In genomic region chr12:101891462-101891971, GRCh38 we compare ENCODE assay signal across 8 cellular contexts. TPM values are rescaled to one million over a fixed set of nuclear protein-coding genes. Genes with fewer than 3 reads are reported as not detected.
DNase-seq lines count a peak whose midpoint lies in the region; ATAC-seq and TF ChIP-seq lines count a peak whose summit lies in the region.

No MANE protein-coding gene starts in this region.

- peaks cover 11% of the 10 kb centered on the region for H3K36me3 Mint-ChIP-seq in stimulated activated memory B cell treated with anti-CD40 and anti-IgM and Interleukin-4, amounts not matched to agents 10 μg/mL and 1 μg/mL and 100 μg/mL, for 72 hours
- H3K36me3 Mint-ChIP-seq in endothelial cell (ENCODE audit: low read depth, unreplicated experiment) = peaks cover 10% of the 10 kb centered on the region

- TF ChIP-seq CTCF in esophagus squamous epithelium (IDR thresholded peaks at IDR 0.05) = no peak
- TF ChIP-seq CTCF in ovary (IDR thresholded peaks at IDR 0.05) = no peak
- no peak for TF ChIP-seq CTCF in endothelial cell (IDR thresholded peaks at IDR 0.05; ENCODE audit: unreplicated experiment)

- H3K4me3 ChIP-seq in esophagus squamous epithelium = peak overlapping the region in 1 of 4 donors; percentile 19
- H3K4me3 ChIP-seq in ovary = no peak overlapping the region

- peaks cover 0 to 19% (median 6%) of the 10 kb centered on the region in 3 donors for H3K4me1 ChIP-seq in esophagus squamous epithelium
- no peaks in the 10 kb centered on the region for H3K4me1 ChIP-seq in ovary (ENCODE audit: insufficient read depth)

- H3K36me3 ChIP-seq in esophagus squamous epithelium = no peaks in the 10 kb centered on the region
- no peaks in the 10 kb centered on the region for H3K36me3 ChIP-seq in ovary

- no peak overlapping the region for H3K27ac Mint-ChIP-seq in stimulated activated memory B cell treated with anti-CD40 and anti-IgM and Interleukin-4, amounts not matched to agents 10 μg/mL and 1 μg/mL and 100 μg/mL, for 72 hours
- H3K27ac Mint-ChIP-seq in endothelial cell (ENCODE audit: unreplicated experiment) = no peak overlapping the region

- no peaks in the 10 kb centered on the region for H3K9me3 Mint-ChIP-seq in stimulated activated memory B cell treated with anti-CD40 and anti-IgM and Interleukin-4, amounts not matched to agents 10 μg/mL and 1 μg/mL and 100 μg/mL, for 72 hours
- H3K9me3 Mint-ChIP-seq in endothelial cell (ENCODE audit: unreplicated experiment) = no peaks in the 10 kb centered on the region

- TF ChIP-seq POLR2A in esophagus squamous epithelium (IDR thresholded peaks at IDR 0.05) (peak in 1 of 4 donors; percentile 29), ovary (IDR thresholded peaks at IDR 0.05) (no peak)

- intact Hi-C loops in esophagus squamous epithelium (cut with DNase I) = no loop called here
- intact Hi-C loops in ovary (cut with DNase I) = no loop called here

- H3K27me3 Mint-ChIP-seq in stimulated activated memory B cell treated with anti-CD40 and anti-IgM and Interleukin-4, amounts not matched to agents 10 μg/mL and 1 μg/mL and 100 μg/mL, for 72 hours = no peaks in the 10 kb centered on the region
- H3K27me3 Mint-ChIP-seq in endothelial cell (ENCODE audit: unreplicated experiment) = no peaks in the 10 kb centered on the region

- DNase-seq in NCI-H748 treated with DMSO at 0.1 percent for 48 hours (lab: John Stamatoyannopoulos, UW) (peak; percentile 45), esophagus squamous epithelium (lab: John Stamatoyannopoulos, UW) (no peak), ovary (no peak), endothelial cell (ENCODE audit: low spot score) (no peak)
- no peak for DNase-seq in activated naive CD4-positive, alpha-beta T cell (lab: John Stamatoyannopoulos, UW)

- H3K27me3 ChIP-seq in esophagus squamous epithelium = peaks cover 0 to 58% (median 0%) of the 10 kb centered on the region in 4 donors
- H3K27me3 ChIP-seq in ovary = no peaks in the 10 kb centered on the region

- no peak overlapping the region for H3K4me3 Mint-ChIP-seq in stimulated activated memory B cell treated with anti-CD40 and anti-IgM and Interleukin-4, amounts not matched to agents 10 μg/mL and 1 μg/mL and 100 μg/mL, for 72 hours
- H3K4me3 Mint-ChIP-seq in endothelial cell (ENCODE audit: unreplicated experiment) = no peak overlapping the region

- H3K27ac ChIP-seq in esophagus squamous epithelium (peak overlapping the region; percentile 42 to 86 (median 69)), ovary (no peak overlapping the region)

- no peak for TF ChIP-seq EP300 in ovary (IDR thresholded peaks at IDR 0.05)

- no peaks in the 10 kb centered on the region for H3K9me3 ChIP-seq in esophagus squamous epithelium
- H3K9me3 ChIP-seq in ovary = no peaks in the 10 kb centered on the region

- peak; percentile 94 for ATAC-seq in GM18517 (IDR thresholded peaks at IDR 0.05; ENCODE audit: unreplicated experiment)
- ATAC-seq in HG02798 (IDR thresholded peaks at IDR 0.05; ENCODE audit: poor library complexity, unreplicated experiment) = peak; percentile 95
- ATAC-seq in stimulated activated memory B cell treated with anti-CD40 and anti-IgM and Interleukin-4, amounts not matched to agents 10 μg/mL and 1 μg/mL and 100 μg/mL, for 72 hours = peak; percentile 85

- WGBS in esophagus squamous epithelium, 2 donors = 3 to 10% methylated on average over 3 of the region's 3 CpGs
- WGBS in ovary, 3 donors = 1 to 2% (median 1%) methylated on average over 3 of the region's 3 CpGs

- H3K4me1 Mint-ChIP-seq in stimulated activated memory B cell treated with anti-CD40 and anti-IgM and Interleukin-4, amounts not matched to agents 10 μg/mL and 1 μg/mL and 100 μg/mL, for 72 hours = peaks cover 18% of the 10 kb centered on the region
- no peaks in the 10 kb centered on the region for H3K4me1 Mint-ChIP-seq in endothelial cell (ENCODE audit: unreplicated experiment)

RNA-seq across cellular contexts. Expression of gene DRAM1, which starts 14.1 kb away (rescaled TPM):
- total RNA-seq in esophagus squamous epithelium = 10 to 100 TPM in 1 of 4 donors, 1 to 10 TPM in 3; 1.4 to 15.0 (median 6.0) TPM
- 10 to 100 TPM in 6 of 7 donors, 1 to 10 TPM in 1; 9.3 to 21.7 (median 15.8) TPM for total RNA-seq in ovary
- 10 to 100 TPM in 1 of 2 donors, 1 to 10 TPM in 1; 9.1 to 19.0 TPM for polyA plus RNA-seq in ovary
- total RNA-seq in endothelial cell (ENCODE audit: unreplicated experiment) = 26.9 TPM

Comparison
In these comparisons a context has a peak if more than half of its experiments do, and no peak if none do; other contexts are left out.
1. H3K27ac ChIP-seq: peak in esophagus squamous epithelium (4 of 4); none in ovary (0 of 2).
2. Peak in every context shown above with its lines, with median percentiles within 50 percentile points of each other: ATAC-seq.